In the genomic region with DNA sequence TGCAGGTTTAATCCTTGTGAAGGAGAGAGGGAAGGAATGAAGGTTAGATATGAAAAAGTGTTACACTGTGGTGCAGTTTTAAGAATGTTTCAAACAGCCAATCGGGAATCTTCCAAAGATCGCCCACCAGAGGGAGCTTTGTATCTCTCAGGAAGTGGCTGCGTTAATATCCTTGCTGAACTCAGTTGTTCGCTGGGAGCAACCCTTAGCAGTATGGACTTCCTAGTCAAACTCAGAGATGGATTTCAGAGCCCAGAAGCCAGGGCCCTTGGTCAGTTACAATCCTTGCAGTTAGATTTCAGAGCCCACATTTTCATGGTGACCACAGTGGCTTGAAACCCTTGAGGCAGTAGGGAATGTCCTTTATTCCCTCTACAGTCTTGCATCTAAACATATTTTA, we compare ENCODE assay signal across 8 cellular contexts.
DNase-seq lines count a peak whose midpoint lies in the region; ATAC-seq, FAIRE-seq and TF ChIP-seq lines count a peak whose summit lies in the region.

No MANE protein-coding gene starts in this region.

- no peaks in the 10 kb centered on the region for H4K20me1 ChIP-seq in fibroblast of lung (ENCODE audit: control insufficient read depth, extremely low read depth, insufficient read depth, low read length)

- H3K4me1 ChIP-seq in fibroblast of lung (ENCODE audit: control insufficient read depth, extremely low read depth, insufficient read depth, low read length) = no peaks in the 10 kb centered on the region

- peak; percentile 9 for DNase-seq in DMS 273 treated with DMSO at 0.1 percent for 48 hours (lab: John Stamatoyannopoulos, UW)
- DNase-seq in HK-2 (ENCODE audit: unreplicated experiment) = peak; percentile 16
- peak; percentile 27 for DNase-seq in RCC 7860 (ENCODE audit: low spot score)
- peak; percentile 68 to 69 for DNase-seq in fibroblast of lung (ENCODE audit: low read depth in 2 of 2)
- peak; percentile 54 for DNase-seq in pons (ENCODE audit: low spot score)
- no peak for DNase-seq in stimulated activated CD4-positive, alpha-beta T cell treated with anti-CD3 and anti-CD28 coated beads, Interleukin-12 subunit alpha, Interleukin-12 subunit beta, amount 100 ng/mL, for 4 hours
- DNase-seq in activated CD4-positive, CD25-positive, alpha-beta regulatory T cell treated with anti-CD3 and anti-CD28 coated beads, Interleukin-2, amount 50 U/mL, for 72 hours = no peak

- H2AFZ ChIP-seq in fibroblast of lung (ENCODE audit: low read length) = no peak overlapping the region

- no peak overlapping the region for H3K9ac ChIP-seq in fibroblast of lung (ENCODE audit: insufficient read depth, low read length)

- H3K27me3 ChIP-seq in fibroblast of lung (ENCODE audit: control insufficient read depth, insufficient read depth, low read length) = no peaks in the 10 kb centered on the region

- no peak for ATAC-seq in HG03135 (IDR thresholded peaks at IDR 0.05; ENCODE audit: unreplicated experiment)

- no peaks in the 10 kb centered on the region for H3K36me3 ChIP-seq in fibroblast of lung (ENCODE audit: control insufficient read depth, insufficient read depth, low read length)

- no peak overlapping the region for H3K27ac ChIP-seq in fibroblast of lung (ENCODE audit: insufficient read depth, low read length)

- no peaks in the 10 kb centered on the region for H3K9me3 ChIP-seq in fibroblast of lung (ENCODE audit: control insufficient read depth, insufficient read depth, low read depth, low read length)

- no peak for FAIRE-seq in RCC 7860 (lab: Jason Lieb, UNC)

- no peak overlapping the region for H3K4me3 ChIP-seq in fibroblast of lung (replicated peaks in 1 of 4; ENCODE audit: control extremely low read depth in 1 of 4, insufficient read depth in 1 of 4, low read depth in 3 of 4, low read length in 4 of 4)

- no peak overlapping the region for H3K4me2 ChIP-seq in fibroblast of lung (ENCODE audit: extremely low read depth, insufficient read depth, low read length)

- no peaks in the 10 kb centered on the region for H3K79me2 ChIP-seq in fibroblast of lung (ENCODE audit: control insufficient read depth, insufficient read depth, low read length)

- peak; percentile 56 to 65 for TF ChIP-seq CTCF in fibroblast of lung (conservative IDR thresholded peaks at IDR 0.05 in 1 of 2, IDR thresholded peaks at IDR 0.05 in 1 of 2; ENCODE audit: low read depth in 1 of 2, low read length in 2 of 2)

Comparison
In these comparisons a context has a peak if more than half of its experiments do, and no peak if none do; other contexts are left out.
1. DNase-seq: peak in DMS 273 treated with DMSO at 0.1 percent for 48 hours (single experiment), HK-2 (single experiment), RCC 7860 (single experiment), fibroblast of lung (2 of 2) and pons (single experiment); none in stimulated activated CD4-positive, alpha-beta T cell treated with anti-CD3 and anti-CD28 coated beads, Interleukin-12 subunit alpha, Interleukin-12 subunit beta, amount 100 ng/mL, for 4 hours (single experiment) and activated CD4-positive, CD25-positive, alpha-beta regulatory T cell treated with anti-CD3 and anti-CD28 coated beads, Interleukin-2, amount 50 U/mL, for 72 hours (single experiment).